Comparison of ENCODE assay signal across 8 cellular contexts in the genomic region with DNA sequence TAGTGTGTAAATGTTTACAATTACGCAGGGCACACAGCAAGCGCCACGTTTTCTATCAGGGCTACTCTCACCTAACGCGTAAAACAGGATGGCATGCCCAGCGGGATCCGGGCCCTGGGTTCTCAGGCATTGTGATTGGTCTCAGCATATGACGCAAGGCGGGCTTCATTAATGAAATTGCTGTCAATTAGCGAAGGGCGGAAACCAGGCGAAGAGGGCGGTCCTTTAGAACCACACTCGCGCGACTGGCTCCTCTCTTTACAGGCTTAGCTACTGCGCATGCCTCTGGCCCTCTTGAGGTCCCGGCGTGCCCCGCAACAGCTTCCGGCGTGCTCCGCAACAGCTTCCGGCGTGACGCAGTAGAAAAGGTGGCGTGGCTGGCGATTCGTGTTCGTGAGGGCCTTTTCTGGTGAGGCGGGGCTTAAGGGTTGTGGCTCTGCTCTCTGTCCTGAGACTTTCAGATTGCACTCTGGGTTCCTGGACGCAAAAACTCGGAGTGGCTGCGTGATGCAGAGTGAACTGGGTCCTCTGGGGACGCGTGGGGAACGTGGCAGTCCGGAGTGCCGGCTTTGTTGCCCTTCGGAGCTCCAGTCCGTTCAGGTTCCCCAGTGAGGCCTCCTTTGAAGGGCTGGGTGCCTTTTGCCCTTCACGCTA. TPM values are rescaled to one million over a fixed set of nuclear protein-coding genes. Genes with fewer than 3 reads are reported as not detected.
A peak's percentile ranks its signal among the peaks of the same experiment; 100 is the strongest.
DNase-seq lines count a peak whose midpoint lies in the region; ATAC-seq lines count a peak whose summit lies in the region.

No MANE protein-coding gene starts in this region.

- H3K27ac Mint-ChIP-seq in activated naive CD4-positive, alpha-beta T cell treated with anti-CD3 and anti-CD28 coated beads, Interleukin-2, amount 10 ng/mL, durations not matched to agents 7 days and 5 days, result peak overlapping the region; percentile 91

- peaks cover 18% of the 10 kb centered on the region for H3K36me3 Mint-ChIP-seq in activated naive CD4-positive, alpha-beta T cell treated with anti-CD3 and anti-CD28 coated beads, Interleukin-2, amount 10 ng/mL, durations not matched to agents 7 days and 5 days

- no peak overlapping the region for H3K27ac ChIP-seq in SJSA1

- peak; percentile 74 for ATAC-seq in HG03460 (IDR thresholded peaks at IDR 0.05; ENCODE audit: unreplicated experiment)

- DNase-seq in GM04503 (ENCODE audit: low read depth) (peak; percentile 83), SJSA1 (ENCODE audit: low read depth in 1 of 2, low spot score in 2 of 2) (peak; percentile 7 to 51), glomerular endothelial cell (ENCODE audit: extremely low read depth, low read depth, low spot score) (peak; percentile 86), putamen (ENCODE audit: low spot score) (peak; percentile 94), ureter (ENCODE audit: low spot score) (peak; percentile 86), SW 1271 (lab: John Stamatoyannopoulos, UW) (no peak)
- DNase-seq in activated naive CD4-positive, alpha-beta T cell treated with anti-CD3 and anti-CD28 coated beads, Interleukin-2, amount 10 ng/mL, durations not matched to agents 7 days and 5 days, result peak; percentile 88

- H3K4me3 Mint-ChIP-seq in activated naive CD4-positive, alpha-beta T cell treated with anti-CD3 and anti-CD28 coated beads, Interleukin-2, amount 10 ng/mL, durations not matched to agents 7 days and 5 days, result peak overlapping the region; percentile 67

- peaks cover 17% of the 10 kb centered on the region for H3K4me1 Mint-ChIP-seq in activated naive CD4-positive, alpha-beta T cell treated with anti-CD3 and anti-CD28 coated beads, Interleukin-2, amount 10 ng/mL, durations not matched to agents 7 days and 5 days

- no peaks in the 10 kb centered on the region for H3K27me3 ChIP-seq in SJSA1 (replicated peaks)

- H3K4me1 ChIP-seq in SJSA1 (replicated peaks), result no peaks in the 10 kb centered on the region

- H3K36me3 ChIP-seq in SJSA1, result no peaks in the 10 kb centered on the region; the same call in 1 of the 2 replicates

- H3K27me3 Mint-ChIP-seq in activated naive CD4-positive, alpha-beta T cell treated with anti-CD3 and anti-CD28 coated beads, Interleukin-2, amount 10 ng/mL, durations not matched to agents 7 days and 5 days, result peaks cover 11% of the 10 kb centered on the region

- CTCF ChIA-PET in activated naive CD4-positive, alpha-beta T cell treated with anti-CD3 and anti-CD28 coated beads, Interleukin-2, amount 10 ng/mL, durations not matched to agents 7 days and 5 days (lab: Charles Lee), result no interaction called here

- peaks cover 34% of the 10 kb centered on the region for H3K9me3 Mint-ChIP-seq in activated naive CD4-positive, alpha-beta T cell treated with anti-CD3 and anti-CD28 coated beads, Interleukin-2, amount 10 ng/mL, durations not matched to agents 7 days and 5 days

- H3K9me3 ChIP-seq in SJSA1 (replicated peaks), result peaks cover 19% of the 10 kb centered on the region; the same call in 1 of the 2 replicates

- H3K4me3 ChIP-seq in SJSA1, result peak overlapping the region; percentile 33

RNA-seq across cellular contexts. Expression of gene OR2C1, which starts 9.2 kb away (rescaled TPM):
- total RNA-seq in SJSA1 (2014; rRNA removed; shearing (Covaris generic)), result 0.08 TPM in 1 of 2 replicates, not detected in the other
- not detected in 2 replicates for total RNA-seq in glomerular endothelial cell
- not detected for total RNA-seq in ureter

RNA-seq across cellular contexts. Expression of gene ZSCAN32, which starts 35.9 kb away (rescaled TPM):
- total RNA-seq in SJSA1 (2014; rRNA removed; shearing (Covaris generic)), result 8.1 and 15.1 TPM in 2 replicates
- total RNA-seq in glomerular endothelial cell, result 10.8 and 11.7 TPM in 2 replicates
- 15.7 TPM for total RNA-seq in ureter

RNA-seq across cellular contexts. Expression of gene ZNF174, which starts 36.1 kb away (rescaled TPM):
- 6.8 and 7.8 TPM in 2 replicates for total RNA-seq in SJSA1 (2014; rRNA removed; shearing (Covaris generic))
- total RNA-seq in glomerular endothelial cell (7.5 and 10.4 TPM in 2 replicates), ureter (14.5 TPM)

RNA-seq across cellular contexts. Expression of gene ZNF75A, which starts 59.6 kb away (rescaled TPM):
- 15.5 and 16.8 TPM in 2 replicates for total RNA-seq in SJSA1 (2014; rRNA removed; shearing (Covaris generic))
- total RNA-seq in glomerular endothelial cell, result 9.8 and 18.9 TPM in 2 replicates
- total RNA-seq in ureter, result 36.7 TPM

RNA-seq across cellular contexts. Expression of gene TIGD7, which starts 59.7 kb away (rescaled TPM):
- total RNA-seq in SJSA1 (2014; rRNA removed; shearing (Covaris generic)), result 2.1 and 11.1 TPM in 2 replicates
- 2.0 and 2.4 TPM in 2 replicates for total RNA-seq in glomerular endothelial cell
- 5.3 TPM for total RNA-seq in ureter

Comparison
In these comparisons a context has a peak if more than half of its experiments do, and no peak if none do; other contexts are left out.
1. DNase-seq: peak in GM04503 (single experiment), SJSA1 (2 of 2), activated naive CD4-positive, alpha-beta T cell treated with anti-CD3 and anti-CD28 coated beads, Interleukin-2, amount 10 ng/mL, durations not matched to agents 7 days and 5 days (single experiment), glomerular endothelial cell (single experiment), putamen (single experiment) and ureter (single experiment); none in SW 1271 (0 of 2).